In the genomic region with DNA sequence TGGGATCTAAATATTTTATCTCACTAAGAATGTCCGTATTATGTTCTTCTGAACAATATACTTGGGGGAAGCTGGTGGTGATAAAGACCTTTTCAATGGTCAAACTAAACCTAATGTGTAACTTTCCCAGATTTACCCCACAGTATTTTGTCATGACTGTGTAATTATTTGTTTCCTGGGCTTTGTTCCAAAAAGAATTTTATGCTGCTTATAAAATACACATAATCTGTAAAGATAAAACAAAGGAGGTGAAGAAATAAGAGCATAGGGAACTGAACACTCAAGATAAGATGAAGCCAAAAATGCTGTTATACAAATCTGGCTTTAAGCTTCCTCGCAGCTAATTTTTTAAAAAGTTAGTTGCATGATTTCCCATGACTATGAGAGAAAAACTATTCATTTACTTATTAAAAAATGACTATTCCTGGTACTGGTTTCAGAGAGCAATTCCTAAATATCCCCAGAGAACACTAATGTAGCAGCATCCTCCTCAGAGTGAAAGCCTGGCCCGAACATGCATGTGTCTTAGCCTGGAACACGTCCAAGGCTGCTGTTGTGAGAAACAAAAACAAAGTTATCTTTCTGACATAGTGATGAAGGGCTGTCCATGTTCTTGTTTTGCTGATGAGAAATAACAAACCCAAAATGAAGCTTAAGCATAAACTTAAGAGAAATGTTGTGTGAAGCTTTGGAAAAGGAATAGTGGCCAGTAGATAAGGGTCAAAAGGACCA, we compare ENCODE assay signal across 16 cellular contexts. TPM values are rescaled to one million over a fixed set of nuclear protein-coding genes. Genes with fewer than 3 reads are reported as not detected.
A peak's percentile ranks its signal among the peaks of the same experiment; 100 is the strongest.
DNase-seq lines count a peak whose midpoint lies in the region; ATAC-seq and TF ChIP-seq lines count a peak whose summit lies in the region.
"Had no signal": no experiment of that assay in that cellular context is flagged by ENCODE, and none has a peak within 500 bp of the region (broad histone marks: within the 10 kb centered on the region; RNA-seq: fewer than 3 reads in every experiment).

No MANE protein-coding gene starts in this region.

- DNase-seq in NCI-H1092 treated with DMSO at 0.1 percent for 48 hours (lab: John Stamatoyannopoulos, UW) (peak; percentile 34), NCI-H1092 (lab: John Stamatoyannopoulos, UW) (no peak), breast epithelium (ENCODE audit: low spot score in 2 of 2) (no peak), kidney tubule cell (ENCODE audit: low spot score) (peak; percentile 9), thyroid gland (peak in 1 of 2 donors; percentile 16), NCI-H1436 (lab: John Stamatoyannopoulos, UW) (no peak), NCI-H2029 (lab: John Stamatoyannopoulos, UW) (no peak)
- DNase-seq: 8988T; activated CD4-positive, alpha-beta T cell treated with anti-CD3 and anti-CD28 coated beads, Interleukin-2, amount 50 U/mL, for 48 hours; activated naive CD4-positive, alpha-beta T cell treated with anti-CD3 and anti-CD28 coated beads, Interleukin-2, amount 50 U/mL, for 16 hours; GDM1; H7; NCI-H526 had no signal

- 42 to 51% methylated on average over 4 of the region's 4 CpGs for WGBS in thyroid gland, 2 donors

- peaks cover 0 to 5% of the 10 kb centered on the region in 2 donors for H3K4me1 ChIP-seq in breast epithelium
- peaks cover 41 to 54% of the 10 kb centered on the region in 2 donors for H3K4me1 ChIP-seq in thyroid gland

- no peak for ATAC-seq in GM18520 (IDR thresholded peaks at IDR 0.05; ENCODE audit: unreplicated experiment)

- H3K36me3 ChIP-seq in breast epithelium (no peaks in the 10 kb centered on the region), thyroid gland (no peaks in the 10 kb centered on the region)
- H3K36me3 ChIP-seq: tibial nerve had no signal

- no peak overlapping the region for H3K4me3 ChIP-seq in breast epithelium
- no peak overlapping the region for H3K4me3 ChIP-seq in thyroid gland (replicated peaks in 1 of 3)
- H3K4me3 ChIP-seq: tibial nerve had no signal

- peak overlapping the region; percentile 4 to 65 for H3K27ac ChIP-seq in breast epithelium
- peak overlapping the region; percentile 6 to 84 (median 79) for H3K27ac ChIP-seq in thyroid gland
- H3K27ac ChIP-seq: KMS-11 had no signal

- intact Hi-C loops in breast epithelium (cut with DNase I; ENCODE audit: low total_unique reads) (no loop called here), thyroid gland (cut with DNase I) (no loop called here)

- H3K9me3 ChIP-seq in breast epithelium (no peaks in the 10 kb centered on the region), thyroid gland (no peaks in the 10 kb centered on the region)

- TF ChIP-seq CTCF in breast epithelium (IDR thresholded peaks at IDR 0.05) (no peak), thyroid gland (IDR thresholded peaks at IDR 0.05) (no peak)

- TF ChIP-seq POLR2A in breast epithelium (IDR thresholded peaks at IDR 0.05) (no peak), thyroid gland (IDR thresholded peaks at IDR 0.05) (no peak)

- H3K27me3 ChIP-seq in breast epithelium, result peaks cover 0 to 7% of the 10 kb centered on the region in 2 donors
- no peaks in the 10 kb centered on the region for H3K27me3 ChIP-seq in thyroid gland
- H3K27me3 ChIP-seq: tibial nerve had no signal

RNA-seq across cellular contexts. Expression of a gene that starts 33.9 kb away (rescaled TPM):
- total RNA-seq in breast epithelium, result 10 to 100 TPM; 40.3 to 48.4 (median 45.0) TPM
- 100 to 1,000 TPM in 2 of 4 donors, 10 to 100 TPM in 2; 76.1 to 211 (median 95.7) TPM for total RNA-seq in thyroid gland

Comparison
In these comparisons a context has a peak if more than half of its experiments do, and no peak if none do; other contexts are left out.
1. DNase-seq: peak in NCI-H1092 treated with DMSO at 0.1 percent for 48 hours (single experiment) and kidney tubule cell (single experiment); none in NCI-H1092 (single experiment), breast epithelium (0 of 2), NCI-H1436 (single experiment) and NCI-H2029 (single experiment).